In genomic region chr12:118061011-118061875, GRCh38 we compare ENCODE assay signal across 1 cellular context.
TF ChIP-seq lines count a peak whose summit lies in the region.

Gene WSB2 (minus strand): TSS chr12:118061179. CDS start chr12:118061048, 131 bp downstream.

TF ChIP-seq in WTC11, 78 proteins besides CTCF, POLR2A, EP300 and RAD21 (continued from another document):
- TF ChIP-seq, protein P1, sequence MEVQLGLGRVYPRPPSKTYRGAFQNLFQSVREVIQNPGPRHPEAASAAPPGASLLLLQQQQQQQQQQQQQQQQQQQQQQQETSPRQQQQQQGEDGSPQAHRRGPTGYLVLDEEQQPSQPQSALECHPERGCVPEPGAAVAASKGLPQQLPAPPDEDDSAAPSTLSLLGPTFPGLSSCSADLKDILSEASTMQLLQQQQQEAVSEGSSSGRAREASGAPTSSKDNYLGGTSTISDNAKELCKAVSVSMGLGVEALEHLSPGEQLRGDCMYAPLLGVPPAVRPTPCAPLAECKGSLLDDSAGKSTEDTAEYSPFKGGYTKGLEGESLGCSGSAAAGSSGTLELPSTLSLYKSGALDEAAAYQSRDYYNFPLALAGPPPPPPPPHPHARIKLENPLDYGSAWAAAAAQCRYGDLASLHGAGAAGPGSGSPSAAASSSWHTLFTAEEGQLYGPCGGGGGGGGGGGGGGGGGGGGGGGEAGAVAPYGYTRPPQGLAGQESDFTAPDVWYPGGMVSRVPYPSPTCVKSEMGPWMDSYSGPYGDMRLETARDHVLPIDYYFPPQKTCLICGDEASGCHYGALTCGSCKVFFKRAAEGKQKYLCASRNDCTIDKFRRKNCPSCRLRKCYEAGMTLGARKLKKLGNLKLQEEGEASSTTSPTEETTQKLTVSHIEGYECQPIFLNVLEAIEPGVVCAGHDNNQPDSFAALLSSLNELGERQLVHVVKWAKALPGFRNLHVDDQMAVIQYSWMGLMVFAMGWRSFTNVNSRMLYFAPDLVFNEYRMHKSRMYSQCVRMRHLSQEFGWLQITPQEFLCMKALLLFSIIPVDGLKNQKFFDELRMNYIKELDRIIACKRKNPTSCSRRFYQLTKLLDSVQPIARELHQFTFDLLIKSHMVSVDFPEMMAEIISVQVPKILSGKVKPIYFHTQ (CRISPR knock-in tag; IDR thresholded peaks at IDR 0.05) = no peak
- TF ChIP-seq USF2 (CRISPR knock-in tag; IDR thresholded peaks at IDR 0.05) = peak; percentile 86
